1 cellular context compared by ENCODE assay signal in genomic region chr4:85793256-85793655, GRCh38.
TF ChIP-seq lines count a peak whose summit lies in the region.

No MANE protein-coding gene starts in this region.

TF ChIP-seq in IMR-90, 13 proteins besides CTCF, POLR2A, EP300 and RAD21:
- TF ChIP-seq NFE2L2 (IDR thresholded peaks at IDR 0.05; ENCODE audit: low read depth, low read length) (no peak), CHD1 (IDR thresholded peaks at IDR 0.05; ENCODE audit: low read depth, low read length) (no peak), FOS (IDR thresholded peaks at IDR 0.05; ENCODE audit: low read depth, low read length) (no peak), MAFK (IDR thresholded peaks at IDR 0.05; ENCODE audit: low read depth, low read length) (no peak), USF2 (IDR thresholded peaks at IDR 0.05; ENCODE audit: low read depth, low read length) (no peak), BHLHE40 (IDR thresholded peaks at IDR 0.05; ENCODE audit: low read depth, low read length) (no peak), RCOR1 (IDR thresholded peaks at IDR 0.05; ENCODE audit: insufficient replicate concordance, low read length) (no peak), MAZ (IDR thresholded peaks at IDR 0.05; ENCODE audit: borderline replicate concordance, low read depth, low read length) (no peak), ELK1 (IDR thresholded peaks at IDR 0.05; ENCODE audit: borderline replicate concordance, low read depth, low read length) (no peak), SMC3 (IDR thresholded peaks at IDR 0.05; ENCODE audit: low read depth, low read length) (no peak), RFX5 (IDR thresholded peaks at IDR 0.05; ENCODE audit: low read depth, low read length) (no peak), CEBPB (IDR thresholded peaks at IDR 0.05; ENCODE audit: low read depth, low read length) (no peak), MXI1 (IDR thresholded peaks at IDR 0.05; ENCODE audit: borderline replicate concordance, low read depth, low read length) (no peak)
TF ChIP-seq in IMR-90: peak in this region for 0.
